Comparison of ENCODE assay signal across 14 cellular contexts in the genomic region with DNA sequence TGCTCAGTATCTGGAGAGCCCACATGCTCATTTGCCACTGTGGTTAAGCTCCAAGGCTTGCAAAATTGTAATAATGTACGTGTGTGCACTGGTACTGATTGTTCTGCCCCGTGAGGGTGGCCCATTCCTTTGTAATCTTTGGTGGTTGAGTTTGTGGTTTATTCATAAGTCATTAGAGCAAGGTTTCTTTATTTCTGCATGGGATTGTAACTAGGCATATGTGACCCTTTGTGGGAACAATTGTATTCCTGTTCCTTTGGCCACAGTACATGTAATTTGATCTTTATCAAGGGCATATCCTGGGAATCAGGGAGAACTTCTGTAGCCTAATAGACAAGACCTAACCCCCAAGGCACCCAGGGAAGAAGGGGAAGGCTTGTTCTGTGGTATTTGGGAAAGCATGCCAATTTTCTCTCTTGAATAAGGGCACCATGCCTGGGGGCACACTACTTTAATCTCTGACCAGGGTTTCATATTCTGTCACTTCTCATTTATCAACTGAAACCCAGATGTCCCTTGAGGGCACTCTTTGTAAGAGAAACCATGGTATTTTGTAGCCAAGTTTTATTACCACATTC.
A peak's percentile ranks its signal among the peaks of the same experiment; 100 is the strongest.
DNase-seq lines count a peak whose midpoint lies in the region; ATAC-seq and TF ChIP-seq lines count a peak whose summit lies in the region.
"Had no signal": no experiment of that assay in that cellular context is flagged by ENCODE, and none has a peak within 500 bp of the region (broad histone marks: within the 10 kb centered on the region; RNA-seq: fewer than 3 reads in every experiment).

No MANE protein-coding gene starts in this region.

- H3K36me3 ChIP-seq in body of pancreas (replicated peaks in 1 of 2; ENCODE audit: insufficient read depth in 1 of 2, low read depth in 2 of 2) (no peaks in the 10 kb centered on the region), prostate gland (no peaks in the 10 kb centered on the region), transverse colon (no peaks in the 10 kb centered on the region)
- H3K36me3 ChIP-seq: BE2C, neutrophil, stomach had no signal

- TF ChIP-seq POLR2A in body of pancreas (IDR thresholded peaks at IDR 0.05): no peak
- TF ChIP-seq POLR2A in prostate gland (IDR thresholded peaks at IDR 0.05): no peak
- TF ChIP-seq POLR2A in transverse colon (IDR thresholded peaks at IDR 0.05): no peak

- TF ChIP-seq CTCF in body of pancreas (IDR thresholded peaks at IDR 0.05) (no peak), prostate gland (IDR thresholded peaks at IDR 0.05) (no peak), transverse colon (IDR thresholded peaks at IDR 0.05) (no peak)

- ATAC-seq in body of pancreas (peak; percentile 76), GM21381 (IDR thresholded peaks at IDR 0.05; ENCODE audit: unreplicated experiment) (no peak)

- 33 to 42% methylated on average over 2 of the region's 2 CpGs for WGBS in body of pancreas, 2 donors
- WGBS in prostate gland: 23% methylated on average over 2 of the region's 2 CpGs
- WGBS in transverse colon (ENCODE audit: low coverage in 1 of 2), 2 donors: 66% methylated on average over 2 of the region's 2 CpGs; no CpG with 5 or more reads in 1 of the 2 donors

- intact Hi-C loops in body of pancreas (cut with DNase I) (no loop called here), prostate gland (cut with DNase I) (no loop called here), transverse colon (cut with DNase I; ENCODE audit: low total_unique reads) (no loop called here)

- H3K27me3 ChIP-seq in body of pancreas (no peaks in the 10 kb centered on the region), prostate gland (replicated peaks; ENCODE audit: insufficient read depth) (no peaks in the 10 kb centered on the region), transverse colon (no peaks in the 10 kb centered on the region)
- H3K27me3 ChIP-seq: neutrophil, stomach had no signal

- in situ Hi-C loops in transverse colon (cut with MboI; ENCODE audit: low pct_ligation_motif_present in 1 of 4, low pct_unique_long_range_greater_than_20kb in 1 of 4, low sequenced_read_pairs in 3 of 4): no loop called here

- TF ChIP-seq EP300 in transverse colon (IDR thresholded peaks at IDR 0.05; ENCODE audit: low read depth): no peak

- H3K9me3 ChIP-seq in body of pancreas (no peaks in the 10 kb centered on the region), prostate gland (no peaks in the 10 kb centered on the region), transverse colon (no peaks in the 10 kb centered on the region)
- H3K9me3 ChIP-seq: BE2C, neutrophil had no signal

- DNase-seq in Daoy (ENCODE audit: low read depth) (peak; percentile 43), LHCN-M2 (ENCODE audit: low read depth) (peak; percentile 95), body of pancreas (peak in 1 of 4 donors; percentile 12), myocyte (ENCODE audit: low read depth) (peak; percentile 85), prostate gland (ENCODE audit: low spot score) (no peak), T-helper 1 cell (no peak), transverse colon (no peak)
- DNase-seq: amniotic stem cell, BE2C, NCI-H82, stomach, T-helper 2 cell had no signal

- H3K4me3 ChIP-seq in body of pancreas: no peak overlapping the region
- H3K4me3 ChIP-seq in prostate gland: no peak overlapping the region
- no peak overlapping the region for H3K4me3 ChIP-seq in transverse colon
- H3K4me3 ChIP-seq: stomach had no signal

- H3K27ac ChIP-seq in body of pancreas (peak overlapping the region in 3 of 4 donors; percentile 42 to 52 (median 48)), prostate gland (no peak overlapping the region), transverse colon (no peak overlapping the region)
- H3K27ac ChIP-seq: neutrophil, stomach had no signal

- H3K4me1 ChIP-seq in body of pancreas (no peaks in the 10 kb centered on the region), prostate gland (replicated peaks) (no peaks in the 10 kb centered on the region), transverse colon (no peaks in the 10 kb centered on the region)
- H3K4me1 ChIP-seq: BE2C, stomach had no signal

Comparison
In these comparisons a context has a peak if more than half of its experiments do, and no peak if none do; other contexts are left out.
1. DNase-seq: peak in Daoy (single experiment), LHCN-M2 (single experiment) and myocyte (single experiment); none in prostate gland (single experiment), T-helper 1 cell (0 of 5) and transverse colon (single experiment).
2. H3K27ac ChIP-seq: peak in body of pancreas (3 of 4); none in prostate gland (0 of 2) and transverse colon (0 of 4).